ENCODE assay signal across 8 cellular contexts in the genomic region with DNA sequence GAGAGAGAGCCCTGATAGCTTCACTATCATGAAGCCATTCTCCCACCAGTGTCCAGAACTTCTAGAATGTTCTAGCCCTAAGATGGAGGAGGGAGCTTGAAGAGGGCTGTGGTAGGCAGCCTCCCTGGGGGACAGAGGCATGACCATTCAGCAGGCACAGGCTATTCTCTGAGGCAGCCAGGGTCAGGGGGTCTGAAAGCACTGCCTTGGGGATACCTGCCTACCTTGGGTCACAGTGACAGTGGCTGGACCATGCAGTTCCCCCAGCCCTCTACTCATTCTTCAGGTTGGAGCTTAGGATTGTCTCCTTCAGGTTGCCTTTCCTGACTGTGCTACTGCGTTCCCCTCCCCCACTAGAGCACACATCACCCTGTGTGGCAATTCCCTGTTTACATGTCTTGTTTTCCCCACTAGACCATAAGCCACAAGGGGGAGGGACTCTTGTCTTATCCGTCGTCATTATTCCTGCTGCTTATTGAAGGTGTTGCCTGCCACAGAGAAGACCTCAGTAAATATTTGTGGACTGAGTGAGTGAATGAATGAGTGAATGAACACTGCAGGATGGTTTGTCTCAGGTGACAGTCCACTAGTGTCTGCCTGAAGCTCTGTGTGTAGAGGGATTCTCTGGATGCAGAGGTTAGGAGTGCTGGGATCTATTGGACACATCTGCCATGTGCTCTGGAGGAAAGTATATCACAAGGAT. TPM values are rescaled to one million over a fixed set of nuclear protein-coding genes. Genes with fewer than 3 reads are reported as not detected.
DNase-seq lines count a peak whose midpoint lies in the region; ATAC-seq and TF ChIP-seq lines count a peak whose summit lies in the region.

No MANE protein-coding gene starts in this region.

- H3K27ac Mint-ChIP-seq in stimulated activated naive CD8-positive, alpha-beta T cell treated with anti-CD3 and anti-CD28 coated beads, Interleukin-15, Interleukin-2, amounts not matched to agents 100 ng/mL and 50 ng/mL, for 24 hours, result peak overlapping the region; percentile 96
- peak overlapping the region in 1 of 2 donors; percentile 87 for H3K27ac Mint-ChIP-seq in stimulated activated naive CD8-positive, alpha-beta T cell treated with anti-CD3 and anti-CD28 coated beads, Interleukin-15, amount 100 ng/mL, for 72 hours
- peak overlapping the region; percentile 98 for H3K27ac Mint-ChIP-seq in activated CD8-positive, alpha-beta T cell treated with anti-CD3 and anti-CD28 coated beads, Interleukin-2, amount 10 ng/mL, durations not matched to agents 7 days and 5 days

- CTCF ChIA-PET in activated CD8-positive, alpha-beta T cell treated with anti-CD3 and anti-CD28 coated beads, Interleukin-2, amount 10 ng/mL, durations not matched to agents 7 days and 5 days (lab: Charles Lee), result interaction anchor here (0.7 to 5.1 kb wide), 13 partner anchors 11 to 293 kb away, joined by 3 to 88 read pairs (median 8); partner anchors contain the start of gene PIGV

- H3K9me3 Mint-ChIP-seq in stimulated activated naive CD8-positive, alpha-beta T cell treated with anti-CD3 and anti-CD28 coated beads, Interleukin-15, Interleukin-2, amounts not matched to agents 100 ng/mL and 50 ng/mL, for 24 hours, result no peaks in the 10 kb centered on the region
- H3K9me3 Mint-ChIP-seq in stimulated activated naive CD8-positive, alpha-beta T cell treated with anti-CD3 and anti-CD28 coated beads, Interleukin-15, amount 100 ng/mL, for 72 hours, result no peaks in the 10 kb centered on the region
- H3K9me3 Mint-ChIP-seq in activated CD8-positive, alpha-beta T cell treated with anti-CD3 and anti-CD28 coated beads, Interleukin-2, amount 10 ng/mL, durations not matched to agents 7 days and 5 days (ENCODE audit: insufficient read depth), result no peaks in the 10 kb centered on the region

- no peaks in the 10 kb centered on the region for H3K27me3 ChIP-seq in left lung

- peaks cover 11 to 76% of the 10 kb centered on the region in 2 donors for H3K4me1 ChIP-seq in left lung

- no peak for DNase-seq in stimulated activated naive CD8-positive, alpha-beta T cell treated with anti-CD3 and anti-CD28 coated beads, Interleukin-15, amount 100 ng/mL, for 72 hours
- DNase-seq in activated CD8-positive, alpha-beta T cell treated with anti-CD3 and anti-CD28 coated beads, Interleukin-2, amount 10 ng/mL, durations not matched to agents 7 days and 5 days, result no peak
- DNase-seq in left lung (no peak), SIG-M5 (lab: John Stamatoyannopoulos, UW) (no peak), amygdala (lab: John Stamatoyannopoulos, UW) (no peak), SKM-1 (lab: John Stamatoyannopoulos, UW; ENCODE audit: unreplicated experiment) (no peak)

- intact Hi-C loops in left lung (cut with DNase I), result no loop called here

- H3K4me1 Mint-ChIP-seq in stimulated activated naive CD8-positive, alpha-beta T cell treated with anti-CD3 and anti-CD28 coated beads, Interleukin-15, Interleukin-2, amounts not matched to agents 100 ng/mL and 50 ng/mL, for 24 hours (ENCODE audit: low read depth), result peaks cover 78% of the 10 kb centered on the region
- peaks cover 75% of the 10 kb centered on the region for H3K4me1 Mint-ChIP-seq in stimulated activated naive CD8-positive, alpha-beta T cell treated with anti-CD3 and anti-CD28 coated beads, Interleukin-15, amount 100 ng/mL, for 72 hours
- peaks cover 72% of the 10 kb centered on the region for H3K4me1 Mint-ChIP-seq in activated CD8-positive, alpha-beta T cell treated with anti-CD3 and anti-CD28 coated beads, Interleukin-2, amount 10 ng/mL, durations not matched to agents 7 days and 5 days (ENCODE audit: low read depth)

- H3K4me3 Mint-ChIP-seq in stimulated activated naive CD8-positive, alpha-beta T cell treated with anti-CD3 and anti-CD28 coated beads, Interleukin-15, Interleukin-2, amounts not matched to agents 100 ng/mL and 50 ng/mL, for 24 hours, result no peak overlapping the region
- peak overlapping the region in 1 of 2 donors; percentile 38 for H3K4me3 Mint-ChIP-seq in stimulated activated naive CD8-positive, alpha-beta T cell treated with anti-CD3 and anti-CD28 coated beads, Interleukin-15, amount 100 ng/mL, for 72 hours
- H3K4me3 Mint-ChIP-seq in activated CD8-positive, alpha-beta T cell treated with anti-CD3 and anti-CD28 coated beads, Interleukin-2, amount 10 ng/mL, durations not matched to agents 7 days and 5 days, result no peak overlapping the region

- ATAC-seq in stimulated activated naive CD8-positive, alpha-beta T cell treated with anti-CD3 and anti-CD28 coated beads, Interleukin-15, amount 100 ng/mL, for 72 hours, result no peak
- no peak for ATAC-seq in activated CD8-positive, alpha-beta T cell treated with anti-CD3 and anti-CD28 coated beads, Interleukin-2, amount 10 ng/mL, durations not matched to agents 7 days and 5 days
- peak; percentile 24 for ATAC-seq in left lung
- ATAC-seq in HG03175 (IDR thresholded peaks at IDR 0.05; ENCODE audit: unreplicated experiment), result no peak

- POLR2A ChIA-PET in activated CD8-positive, alpha-beta T cell treated with anti-CD3 and anti-CD28 coated beads, Interleukin-2, amount 10 ng/mL, durations not matched to agents 7 days and 5 days (lab: Charles Lee), result interaction anchor here (2.4 to 4.8 kb wide), 3 partner anchors 10 to 42 kb away, joined by 20 to 33 read pairs (median 23); partner anchors contain the start of gene PIGV

- no peaks in the 10 kb centered on the region for H3K27me3 Mint-ChIP-seq in stimulated activated naive CD8-positive, alpha-beta T cell treated with anti-CD3 and anti-CD28 coated beads, Interleukin-15, Interleukin-2, amounts not matched to agents 100 ng/mL and 50 ng/mL, for 24 hours
- H3K27me3 Mint-ChIP-seq in stimulated activated naive CD8-positive, alpha-beta T cell treated with anti-CD3 and anti-CD28 coated beads, Interleukin-15, amount 100 ng/mL, for 72 hours, result no peaks in the 10 kb centered on the region
- H3K27me3 Mint-ChIP-seq in activated CD8-positive, alpha-beta T cell treated with anti-CD3 and anti-CD28 coated beads, Interleukin-2, amount 10 ng/mL, durations not matched to agents 7 days and 5 days (ENCODE audit: low read depth), result no peaks in the 10 kb centered on the region

- H3K36me3 Mint-ChIP-seq in stimulated activated naive CD8-positive, alpha-beta T cell treated with anti-CD3 and anti-CD28 coated beads, Interleukin-15, Interleukin-2, amounts not matched to agents 100 ng/mL and 50 ng/mL, for 24 hours (ENCODE audit: low read depth), result peaks cover 67% of the 10 kb centered on the region
- H3K36me3 Mint-ChIP-seq in activated CD8-positive, alpha-beta T cell treated with anti-CD3 and anti-CD28 coated beads, Interleukin-2, amount 10 ng/mL, durations not matched to agents 7 days and 5 days (ENCODE audit: low read depth), result peaks cover 69% of the 10 kb centered on the region

- H3K9me3 ChIP-seq in left lung, result no peaks in the 10 kb centered on the region

- no peak overlapping the region for H3K4me3 ChIP-seq in left lung

- TF ChIP-seq CTCF in left lung (IDR thresholded peaks at IDR 0.05), result no peak

- peaks cover 0 to 50% of the 10 kb centered on the region in 2 donors for H3K36me3 ChIP-seq in left lung

- H3K27ac ChIP-seq in left lung, result peak overlapping the region in 1 of 2 donors; percentile 85

RNA-seq across cellular contexts. Expression of gene ZDHHC18, which starts 5.2 kb away (rescaled TPM):
- total RNA-seq in activated CD8-positive, alpha-beta T cell treated with anti-CD3 and anti-CD28 coated beads, Interleukin-2, amount 10 ng/mL, durations not matched to agents 7 days and 5 days, result 10 to 100 TPM; 47.6 to 50.9 TPM
- 10 to 100 TPM; 22.8 to 33.4 TPM for total RNA-seq in left lung

RNA-seq across cellular contexts. Expression of gene SFN, which starts 31.3 kb away (rescaled TPM):
- 1 to 10 TPM; 1.8 to 1.9 TPM for total RNA-seq in activated CD8-positive, alpha-beta T cell treated with anti-CD3 and anti-CD28 coated beads, Interleukin-2, amount 10 ng/mL, durations not matched to agents 7 days and 5 days
- total RNA-seq in left lung, result 100 to 1,000 TPM; 130 to 192 TPM

RNA-seq across cellular contexts. Expression of gene PIGV, which starts 43.9 kb away (rescaled TPM):
- total RNA-seq in activated CD8-positive, alpha-beta T cell treated with anti-CD3 and anti-CD28 coated beads, Interleukin-2, amount 10 ng/mL, durations not matched to agents 7 days and 5 days, result 10 to 100 TPM; 19.9 to 20.3 TPM
- 10 to 100 TPM; 15.4 to 16.9 TPM for total RNA-seq in left lung

RNA-seq across cellular contexts. Expression of gene GPN2, which starts 58.4 kb away (rescaled TPM):
- 10 to 100 TPM; 28.9 to 32.8 TPM for total RNA-seq in activated CD8-positive, alpha-beta T cell treated with anti-CD3 and anti-CD28 coated beads, Interleukin-2, amount 10 ng/mL, durations not matched to agents 7 days and 5 days
- total RNA-seq in left lung, result 10 to 100 TPM; 23.5 to 25.1 TPM

Comparison
In these comparisons a context has a peak if more than half of its experiments do, and no peak if none do; other contexts are left out.
1. RNA of gene SFN, which starts 31.3 kb away (total RNA-seq): 130 to 192 TPM in left lung; 1.8 to 1.9 TPM in activated CD8-positive, alpha-beta T cell treated with anti-CD3 and anti-CD28 coated beads, Interleukin-2, amount 10 ng/mL, durations not matched to agents 7 days and 5 days; every median in the first group is over 10 times any median in the second.